12 cellular contexts compared by ENCODE assay signal in genomic region chr17:68302066-68302564, GRCh38. TPM values are rescaled to one million over a fixed set of nuclear protein-coding genes. Genes with fewer than 3 reads are reported as not detected.
DNase-seq lines count a peak whose midpoint lies in the region; ATAC-seq and TF ChIP-seq lines count a peak whose summit lies in the region.
"Had no signal": no experiment of that assay in that cellular context is flagged by ENCODE, and none has a peak within 500 bp of the region (broad histone marks: within the 10 kb centered on the region; RNA-seq: fewer than 3 reads in every experiment).

No MANE protein-coding gene starts in this region.

- DNase-seq in COR-L47 (lab: John Stamatoyannopoulos, UW) (peak; percentile 81), NCI-H2081 (lab: John Stamatoyannopoulos, UW) (peak; percentile 59 to 89), astrocyte of the spinal cord (ENCODE audit: low read depth, low spot score) (peak; percentile 87), mesendoderm (peak; percentile 36), NCI-H2227 treated with DMSO at 0.1 percent for 48 hours (lab: John Stamatoyannopoulos, UW) (no peak), HFFc6 (no peak), activated gamma-delta T cell treated with Interleukin-2 at 50 U/mL for 16 hours (no peak)
- DNase-seq: activated CD4-positive, alpha-beta T cell treated with anti-CD3 and anti-CD28 coated beads for 36 hours; central memory CD4-positive, alpha-beta T cell; mucosa of descending colon; stimulated activated naive CD8-positive, alpha-beta T cell treated with anti-CD3 and anti-CD28 coated beads, Interleukin-15, amount 100 ng/mL, for 72 hours had no signal

- H3K4me2 ChIP-seq in mesendoderm (ENCODE audit: low read length): no peak overlapping the region

- peaks cover 12% of the 10 kb centered on the region for H3K27me3 Mint-ChIP-seq in HFFc6 (ENCODE audit: insufficient read depth)
- H3K27me3 Mint-ChIP-seq: activated CD4-positive, alpha-beta T cell treated with anti-CD3 and anti-CD28 coated beads for 36 hours; stimulated activated naive CD8-positive, alpha-beta T cell treated with anti-CD3 and anti-CD28 coated beads, Interleukin-15, amount 100 ng/mL, for 72 hours had no signal

- no peak overlapping the region for H4K8ac ChIP-seq in mesendoderm (ENCODE audit: low read depth, low read length)

- H3K27me3 ChIP-seq in mesendoderm (ENCODE audit: insufficient read depth, low read length, poor library complexity): no peaks in the 10 kb centered on the region

- no peaks in the 10 kb centered on the region for H3K9me3 Mint-ChIP-seq in HFFc6
- H3K9me3 Mint-ChIP-seq: stimulated activated naive CD8-positive, alpha-beta T cell treated with anti-CD3 and anti-CD28 coated beads, Interleukin-15, amount 100 ng/mL, for 72 hours had no signal

- no peak overlapping the region for H3K27ac ChIP-seq in mesendoderm (ENCODE audit: low read depth, low read length)

- no peak overlapping the region for H3K4ac ChIP-seq in mesendoderm (ENCODE audit: low read depth, low read length)

- in situ Hi-C loops in astrocyte of the spinal cord (cut with HindIII; ENCODE audit: low sequenced_read_pairs): no loop called here

- ATAC-seq in GM19467 (IDR thresholded peaks at IDR 0.05; ENCODE audit: unreplicated experiment): no peak
- ATAC-seq: activated CD4-positive, alpha-beta T cell treated with anti-CD3 and anti-CD28 coated beads for 36 hours; mucosa of descending colon; stimulated activated naive CD8-positive, alpha-beta T cell treated with anti-CD3 and anti-CD28 coated beads, Interleukin-15, amount 100 ng/mL, for 72 hours had no signal

- no peak overlapping the region for H4K5ac ChIP-seq in mesendoderm (ENCODE audit: low read length)

- no peak overlapping the region for H3K18ac ChIP-seq in mesendoderm (ENCODE audit: low read length)

- WGBS in mesendoderm (ENCODE audit: extremely low coverage, insufficient coverage, low lambda C conversion rate): no CpG with 5 or more reads among the region's 10 CpGs

- peaks cover 4% of the 10 kb centered on the region; the same call in 1 of the 2 replicates for H3K36me3 Mint-ChIP-seq in HFFc6 (ENCODE audit: low read depth)

- H3K4me1 Mint-ChIP-seq in HFFc6 (ENCODE audit: low read depth): peaks cover 15% of the 10 kb centered on the region

- H3K23ac ChIP-seq in mesendoderm (ENCODE audit: low read length): no peak overlapping the region

- no peak overlapping the region for H2BK120ac ChIP-seq in mesendoderm (ENCODE audit: low read depth, low read length)

- H2BK5ac ChIP-seq in mesendoderm (ENCODE audit: low read length): no peak overlapping the region

- no peak overlapping the region for H2AK5ac ChIP-seq in mesendoderm (ENCODE audit: low read length)

- no peak overlapping the region for H3K4me3 Mint-ChIP-seq in HFFc6
- H3K4me3 Mint-ChIP-seq: activated CD4-positive, alpha-beta T cell treated with anti-CD3 and anti-CD28 coated beads for 36 hours; stimulated activated naive CD8-positive, alpha-beta T cell treated with anti-CD3 and anti-CD28 coated beads, Interleukin-15, amount 100 ng/mL, for 72 hours had no signal

- no peak overlapping the region for H3K27ac Mint-ChIP-seq in HFFc6
- H3K27ac Mint-ChIP-seq: activated CD4-positive, alpha-beta T cell treated with anti-CD3 and anti-CD28 coated beads for 36 hours had no signal

- H3K9ac ChIP-seq in mesendoderm (ENCODE audit: low read length): no peak overlapping the region

- TF ChIP-seq CTCF in astrocyte of the spinal cord (IDR thresholded peaks at IDR 0.05; ENCODE audit: low read depth, low read length): no peak
- no peak for TF ChIP-seq CTCF in HFFc6 (IDR thresholded peaks at IDR 0.05)

- no peaks in the 10 kb centered on the region for H3K4me1 ChIP-seq in mesendoderm (ENCODE audit: control insufficient read depth, low read depth, low read length)

- H3K79me2 ChIP-seq in mesendoderm (ENCODE audit: control insufficient read depth, insufficient read depth, low read length): no peaks in the 10 kb centered on the region

- no peak overlapping the region for H2BK15ac ChIP-seq in mesendoderm (replicated peaks; ENCODE audit: low read depth)

- H3K79me1 ChIP-seq in mesendoderm (ENCODE audit: low read length): no peaks in the 10 kb centered on the region

- no peak overlapping the region for H3K56ac ChIP-seq in mesendoderm (ENCODE audit: low read length)

- H3K4me3 ChIP-seq in astrocyte of the spinal cord (ENCODE audit: low read depth, low read length) (no peak overlapping the region), mesendoderm (ENCODE audit: low read length) (no peak overlapping the region)
- H3K4me3 ChIP-seq: mucosa of descending colon had no signal

- no peaks in the 10 kb centered on the region for H3K36me3 ChIP-seq in mesendoderm (ENCODE audit: control insufficient read depth, insufficient read depth, low read length)

RNA-seq across cellular contexts. Expression of gene ARSG, which starts 10.8 kb away (rescaled TPM):
- polyA plus RNA-seq in mesendoderm (2013, experiment 1 of 2): 1.5 TPM
- polyA plus RNA-seq in mesendoderm (2013, experiment 2 of 2): 1.6 TPM
- 1 to 10 TPM; 4.0 to 7.0 (median 5.0) TPM for total RNA-seq in HFFc6 (2021; fragmentation: NEBNext Ultra II Directional; extraction: Animal tissue kit (Norgen Biotek cat#: 25700))

RNA-seq across cellular contexts. Expression of gene SLC16A6, which starts 11.2 kb away (rescaled TPM):
- 0.15 TPM for polyA plus RNA-seq in mesendoderm (2013, experiment 1 of 2)
- polyA plus RNA-seq in mesendoderm (2013, experiment 2 of 2): 0.17 TPM
- total RNA-seq in HFFc6 (2021; fragmentation: NEBNext Ultra II Directional; extraction: Animal tissue kit (Norgen Biotek cat#: 25700)): under 1 TPM; 0.12 to 0.56 (median 0.38) TPM

RNA-seq across cellular contexts. Expression of gene AMZ2, which starts 54.3 kb away (rescaled TPM):
- polyA plus RNA-seq in mesendoderm (2013, experiment 1 of 2): 70.9 TPM
- polyA plus RNA-seq in mesendoderm (2013, experiment 2 of 2): 68.9 TPM
- 100 to 1,000 TPM; 108 to 127 (median 123) TPM for total RNA-seq in HFFc6 (2021; fragmentation: NEBNext Ultra II Directional; extraction: Animal tissue kit (Norgen Biotek cat#: 25700))

Comparison
In these comparisons a context has a peak if more than half of its experiments do, and no peak if none do; other contexts are left out.
1. DNase-seq: peak in COR-L47 (single experiment), NCI-H2081 (2 of 2), astrocyte of the spinal cord (single experiment) and mesendoderm (single experiment); none in NCI-H2227 treated with DMSO at 0.1 percent for 48 hours (single experiment), HFFc6 (single experiment) and activated gamma-delta T cell treated with Interleukin-2 at 50 U/mL for 16 hours (single experiment).